21 cellular contexts compared by ENCODE assay signal in genomic region chr12:106288134-106288509, GRCh38. TPM values are rescaled to one million over a fixed set of nuclear protein-coding genes. Genes with fewer than 3 reads are reported as not detected.
DNase-seq lines count a peak whose midpoint lies in the region; ATAC-seq and TF ChIP-seq lines count a peak whose summit lies in the region.
"Had no signal": no experiment of that assay in that cellular context is flagged by ENCODE, and none has a peak within 500 bp of the region (broad histone marks: within the 10 kb centered on the region; RNA-seq: fewer than 3 reads in every experiment).

No MANE protein-coding gene starts in this region.

- peak overlapping the region; percentile 91 for H3K27ac Mint-ChIP-seq in stimulated activated naive CD8-positive, alpha-beta T cell treated with anti-CD3 and anti-CD28 coated beads, Interleukin-15, Interleukin-2, amounts not matched to agents 100 ng/mL and 50 ng/mL, for 24 hours
- H3K27ac Mint-ChIP-seq: activated CD8-positive, alpha-beta memory T cell treated with anti-CD3 and anti-CD28 coated beads, Interleukin-2, amount 10 ng/mL, durations not matched to agents 7 days and 5 days; natural killer cell had no signal

- H3K9me3 Mint-ChIP-seq in stimulated activated naive CD8-positive, alpha-beta T cell treated with anti-CD3 and anti-CD28 coated beads, Interleukin-15, Interleukin-2, amounts not matched to agents 100 ng/mL and 50 ng/mL, for 24 hours = no peaks in the 10 kb centered on the region
- H3K9me3 Mint-ChIP-seq: IgD-negative memory B cell, natural killer cell had no signal

- 93% methylated on average over 1 of the region's 1 CpG for WGBS in esophagus squamous epithelium, 2 donors

- peaks cover 8% of the 10 kb centered on the region for H3K27me3 Mint-ChIP-seq in stimulated activated naive CD8-positive, alpha-beta T cell treated with anti-CD3 and anti-CD28 coated beads, Interleukin-15, Interleukin-2, amounts not matched to agents 100 ng/mL and 50 ng/mL, for 24 hours

- H3K27me3 ChIP-seq in RWPE2 (ENCODE audit: insufficient read depth, poor library complexity, severe bottlenecking) = no peaks in the 10 kb centered on the region
- no peaks in the 10 kb centered on the region for H3K27me3 ChIP-seq in esophagus squamous epithelium
- H3K27me3 ChIP-seq in vagina = no peaks in the 10 kb centered on the region
- H3K27me3 ChIP-seq: adrenal gland, thyroid gland had no signal

- H3K4me3 ChIP-seq in RWPE2 (ENCODE audit: severe bottlenecking) (no peak overlapping the region), esophagus squamous epithelium (no peak overlapping the region), vagina (no peak overlapping the region)
- H3K4me3 ChIP-seq: adrenal gland, spleen, thyroid gland had no signal

- no peaks in the 10 kb centered on the region for H3K36me3 ChIP-seq in RWPE2 (ENCODE audit: low read depth)
- H3K36me3 ChIP-seq in esophagus squamous epithelium = no peaks in the 10 kb centered on the region
- no peaks in the 10 kb centered on the region for H3K36me3 ChIP-seq in vagina
- H3K36me3 ChIP-seq: adrenal gland, spleen, thyroid gland had no signal

- TF ChIP-seq CTCF in RWPE2 (IDR thresholded peaks at IDR 0.05; ENCODE audit: poor library complexity, severe bottlenecking) (no peak), esophagus squamous epithelium (IDR thresholded peaks at IDR 0.05) (no peak), vagina (IDR thresholded peaks at IDR 0.05) (no peak)

- peaks cover 25% of the 10 kb centered on the region for H3K4me1 ChIP-seq in RWPE2 (ENCODE audit: insufficient read depth, poor library complexity, severe bottlenecking)
- peaks cover 0 to 55% (median 14%) of the 10 kb centered on the region in 3 donors for H3K4me1 ChIP-seq in esophagus squamous epithelium
- H3K4me1 ChIP-seq in vagina = peaks cover 16% of the 10 kb centered on the region

- no peak for ATAC-seq in stimulated activated naive CD8-positive, alpha-beta T cell treated with anti-CD3 and anti-CD28 coated beads, Interleukin-15, Interleukin-2, amounts not matched to agents 100 U/mL and 50 U/mL, for 24 hours
- peak; percentile 5; the same call in 1 of the 3 replicates for ATAC-seq in RWPE2 (ENCODE audit: low read depth)
- ATAC-seq: activated CD8-positive, alpha-beta memory T cell treated with anti-CD3 and anti-CD28 coated beads, Interleukin-2, amount 10 ng/mL, durations not matched to agents 7 days and 5 days; left ventricle myocardium superior; natural killer cell had no signal

- H3K27ac ChIP-seq in RWPE2 (ENCODE audit: poor library complexity, severe bottlenecking) (peak overlapping the region; percentile 86), esophagus squamous epithelium (peak overlapping the region in 3 of 4 donors; percentile 11 to 88 (median 88)), vagina (peak overlapping the region; percentile 75)
- H3K27ac ChIP-seq: spleen, thyroid gland had no signal

- no peak for TF ChIP-seq POLR2A in esophagus squamous epithelium (IDR thresholded peaks at IDR 0.05)
- TF ChIP-seq POLR2A in vagina (IDR thresholded peaks at IDR 0.05) = no peak

- no peaks in the 10 kb centered on the region for H3K36me3 Mint-ChIP-seq in stimulated activated naive CD8-positive, alpha-beta T cell treated with anti-CD3 and anti-CD28 coated beads, Interleukin-15, Interleukin-2, amounts not matched to agents 100 ng/mL and 50 ng/mL, for 24 hours (ENCODE audit: low read depth)
- H3K36me3 Mint-ChIP-seq: activated CD8-positive, alpha-beta memory T cell treated with anti-CD3 and anti-CD28 coated beads, Interleukin-2, amount 10 ng/mL, durations not matched to agents 7 days and 5 days; IgD-negative memory B cell; natural killer cell had no signal

- H3K9me3 ChIP-seq in RWPE2 (ENCODE audit: severe bottlenecking) (no peaks in the 10 kb centered on the region), esophagus squamous epithelium (no peaks in the 10 kb centered on the region), vagina (no peaks in the 10 kb centered on the region)
- H3K9me3 ChIP-seq: adrenal gland, spleen, thyroid gland had no signal

- no peak for DNase-seq in stimulated activated naive CD8-positive, alpha-beta T cell treated with anti-CD3 and anti-CD28 coated beads, Interleukin-15, Interleukin-2, amounts not matched to agents 100 U/mL and 50 U/mL, for 24 hours
- no peak for DNase-seq in RWPE2 (ENCODE audit: low spot score)
- no peak for DNase-seq in esophagus squamous epithelium (lab: John Stamatoyannopoulos, UW)
- no peak for DNase-seq in vagina (ENCODE audit: extremely low spot score in 2 of 2)
- no peak for DNase-seq in hypothalamus (lab: John Stamatoyannopoulos, UW)
- no peak for DNase-seq in DMS 273 treated with DMSO at 0.1 percent for 48 hours (lab: John Stamatoyannopoulos, UW)
- no peak for DNase-seq in midbrain (lab: John Stamatoyannopoulos, UW)
- DNase-seq: activated CD8-positive, alpha-beta memory T cell treated with anti-CD3 and anti-CD28 coated beads, Interleukin-2, amount 10 ng/mL, durations not matched to agents 7 days and 5 days; effector memory CD4-positive, alpha-beta T cell; left ventricle myocardium superior; natural killer cell; NCI-H510A; retina; spleen; stimulated activated CD4-positive, alpha-beta T cell treated with anti-CD3 and anti-CD28 coated beads, Interleukin-2, amount 100 ng/mL, for 48 hours; stimulated activated naive CD4-positive, alpha-beta T cell; T-helper 2 cell; thyroid gland had no signal

- H3K4me3 Mint-ChIP-seq in stimulated activated naive CD8-positive, alpha-beta T cell treated with anti-CD3 and anti-CD28 coated beads, Interleukin-15, Interleukin-2, amounts not matched to agents 100 ng/mL and 50 ng/mL, for 24 hours = no peak overlapping the region
- H3K4me3 Mint-ChIP-seq: activated CD8-positive, alpha-beta memory T cell treated with anti-CD3 and anti-CD28 coated beads, Interleukin-2, amount 10 ng/mL, durations not matched to agents 7 days and 5 days; IgD-negative memory B cell; natural killer cell had no signal

- H3K4me1 Mint-ChIP-seq in stimulated activated naive CD8-positive, alpha-beta T cell treated with anti-CD3 and anti-CD28 coated beads, Interleukin-15, Interleukin-2, amounts not matched to agents 100 ng/mL and 50 ng/mL, for 24 hours (ENCODE audit: low read depth) = peaks cover 34% of the 10 kb centered on the region
- H3K4me1 Mint-ChIP-seq: natural killer cell had no signal

- intact Hi-C loops in esophagus squamous epithelium (cut with DNase I) = no loop called here
- intact Hi-C loops in vagina (cut with DNase I) = loop anchor here (10.0 kb wide), 1 partner anchor 53 kb away; no protein-coding TSS in a partner anchor

RNA-seq across cellular contexts. Expression of gene TCP11L2, which starts 14.4 kb away (rescaled TPM):
- 10 to 100 TPM; 17.3 to 52.8 (median 27.7) TPM for total RNA-seq in esophagus squamous epithelium
- 47.1 TPM for total RNA-seq in vagina

RNA-seq across cellular contexts. Expression of gene CKAP4, which starts 40.3 kb away (rescaled TPM):
- 100 to 1,000 TPM in 2 of 4 donors, 10 to 100 TPM in 2; 58.9 to 127 (median 103) TPM for total RNA-seq in esophagus squamous epithelium
- total RNA-seq in vagina = 42.5 TPM
